26 cellular contexts compared by ENCODE assay signal in the genomic region with DNA sequence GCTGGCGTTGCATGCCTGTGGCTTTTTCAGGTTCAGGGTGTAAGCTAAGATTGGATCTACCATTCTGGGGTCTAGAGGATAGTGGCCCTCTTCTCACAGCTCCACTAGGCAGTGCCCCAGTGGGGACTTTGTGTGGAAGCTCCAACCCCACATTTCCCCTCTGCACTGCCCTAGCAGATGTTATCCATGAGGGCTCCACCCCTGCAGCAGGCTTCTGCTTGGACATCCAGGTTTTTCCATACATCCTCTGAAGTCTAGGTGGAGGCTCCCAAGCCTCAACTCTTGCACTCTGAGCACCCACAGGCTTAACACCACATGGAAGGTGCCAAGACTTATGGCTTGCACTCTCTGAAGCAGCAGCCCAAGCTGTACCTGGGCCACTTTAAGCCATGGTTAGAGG.
"Had no signal": no experiment of that assay in that cellular context is flagged by ENCODE, and none has a peak within 500 bp of the region (broad histone marks: within the 10 kb centered on the region; RNA-seq: fewer than 3 reads in every experiment).

No MANE protein-coding gene starts in this region.

- H3K4me3 ChIP-seq: stomach, suprapubic skin, testis, thoracic aorta, thyroid gland, tibial artery, tibial nerve, transverse colon, upper lobe of left lung, upper lobe of right lung, uterus, vagina had no signal

- ATAC-seq: stimulated activated effector memory CD8-positive, alpha-beta T cell treated with anti-CD3 and anti-CD28 coated beads, Interleukin-12 subunit alpha, Interleukin-12 subunit beta, amount 100 ng/mL, for 72 hours; stimulated activated memory B cell treated with anti-CD40 and anti-IgM and Interleukin-4, amounts not matched to agents 10 μg/mL and 1 μg/mL and 100 μg/mL, for 72 hours; stimulated activated naive B cell treated with anti-CD40 and anti-IgM and Interleukin-4, amounts not matched to agents 10 μg/mL and 1 μg/mL and 100 μg/mL, for 72 hours; stimulated activated naive CD8-positive, alpha-beta T cell treated with anti-CD3 and anti-CD28 coated beads, Interleukin-15, amount 100 ng/mL, for 72 hours; stimulated activated naive CD8-positive, alpha-beta T cell treated with anti-CD3 and anti-CD28 coated beads, Interleukin-15, Interleukin-2, amounts not matched to agents 100 U/mL and 50 U/mL, for 24 hours; upper lobe of right lung had no signal

- H3K9me3 ChIP-seq: testis, thoracic aorta, thyroid gland, upper lobe of right lung, uterus, vagina had no signal

- H3K36me3 ChIP-seq: stomach, suprapubic skin, thoracic aorta, thyroid gland, tibial artery, tibial nerve, transverse colon, upper lobe of left lung, upper lobe of right lung, uterus, vagina had no signal

- FAIRE-seq: urothelium cell line had no signal

- DNase-seq: stimulated activated CD4-positive, alpha-beta T cell treated with anti-CD3 and anti-CD28 coated beads, Interleukin-2, amount 100 ng/mL, for 48 hours; stimulated activated CD4-positive, alpha-beta T cell treated with anti-CD3 and anti-CD28 coated beads, Interleukin-4, amount 100 ng/mL, for 1 hour; stimulated activated CD4-positive, alpha-beta T cell treated with anti-CD3 and anti-CD28 coated beads, Interleukin-4, amount 100 ng/mL, for 24 hours; stimulated activated CD4-positive, alpha-beta T cell treated with anti-CD3 and anti-CD28 coated beads, Interleukin-4, amount 100 ng/mL, for 4 hours; stimulated activated CD8-positive, alpha-beta memory T cell treated with anti-CD3 and anti-CD28 coated beads, Interleukin-4, amount 100 ng/mL, for 48 hours; stimulated activated naive B cell treated with anti-CD40 and anti-IgM and Interleukin-4, amounts not matched to agents 10 μg/mL and 1 μg/mL and 100 μg/mL, for 72 hours; stimulated activated naive CD4-positive, alpha-beta T cell; stimulated activated naive CD4-positive, alpha-beta T cell treated with Interleukin-2 at 50 U/mL for 16 hours; stimulated activated naive CD8-positive, alpha-beta T cell treated with anti-CD3 and anti-CD28 coated beads, Interleukin-15, amount 100 ng/mL, for 72 hours; stimulated activated naive CD8-positive, alpha-beta T cell treated with anti-CD3 and anti-CD28 coated beads, Interleukin-15, Interleukin-2, amounts not matched to agents 100 U/mL and 50 U/mL, for 24 hours; stomach; substantia nigra; testis; thyroid gland; tibial artery; transverse colon; upper lobe of left lung; upper lobe of right lung; uterus had no signal

- H3K27me3 ChIP-seq: stomach, suprapubic skin, testis, thyroid gland, tibial artery, tibial nerve, transverse colon, upper lobe of left lung, upper lobe of right lung, uterus, vagina had no signal

- H3K4me1 ChIP-seq: stomach, suprapubic skin, testis, thyroid gland, tibial artery, tibial nerve, transverse colon, upper lobe of left lung, upper lobe of right lung, uterus, vagina had no signal

- H3K27ac ChIP-seq: stomach, suprapubic skin, testis, thoracic aorta, thyroid gland, tibial artery, tibial nerve, transverse colon, upper lobe of left lung, upper lobe of right lung, uterus, vagina had no signal
